In the genomic region with DNA sequence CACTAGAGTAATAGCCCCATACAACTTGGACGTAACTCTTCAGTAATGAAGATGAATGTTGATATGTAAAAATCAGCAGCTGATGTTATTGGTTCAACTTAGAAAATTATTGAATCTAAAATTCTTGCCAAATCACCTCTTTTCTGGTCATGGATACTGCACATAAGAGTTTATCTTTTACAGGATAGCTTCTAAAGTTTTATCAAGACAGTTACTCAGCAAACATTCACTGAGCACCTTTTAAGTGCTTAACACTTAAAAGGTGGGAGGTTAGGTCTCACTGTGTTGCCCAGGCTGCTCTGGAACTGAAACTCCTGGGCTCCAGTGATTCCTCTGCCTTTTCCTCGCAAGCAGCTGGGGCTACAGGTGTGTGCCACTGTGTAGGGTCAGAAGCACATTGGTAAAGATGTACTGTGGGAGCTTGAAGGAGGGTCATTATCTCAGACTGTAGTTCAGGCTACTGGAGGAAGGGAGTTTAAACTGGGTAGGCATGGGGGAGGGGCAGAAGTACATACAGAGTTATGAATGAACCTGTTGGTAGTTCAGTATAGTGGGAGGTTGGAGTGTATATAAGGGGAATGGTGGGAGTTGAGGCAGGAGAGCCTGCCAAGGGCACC, we compare ENCODE assay signal across 1 cellular context.
TF ChIP-seq lines count a peak whose summit lies in the region.

No MANE protein-coding gene starts in this region.

TF ChIP-seq in K562, 482 proteins besides CTCF, POLR2A, EP300 and RAD21 (continued from another document and continues in another):
- TF ChIP-seq, protein P1, sequence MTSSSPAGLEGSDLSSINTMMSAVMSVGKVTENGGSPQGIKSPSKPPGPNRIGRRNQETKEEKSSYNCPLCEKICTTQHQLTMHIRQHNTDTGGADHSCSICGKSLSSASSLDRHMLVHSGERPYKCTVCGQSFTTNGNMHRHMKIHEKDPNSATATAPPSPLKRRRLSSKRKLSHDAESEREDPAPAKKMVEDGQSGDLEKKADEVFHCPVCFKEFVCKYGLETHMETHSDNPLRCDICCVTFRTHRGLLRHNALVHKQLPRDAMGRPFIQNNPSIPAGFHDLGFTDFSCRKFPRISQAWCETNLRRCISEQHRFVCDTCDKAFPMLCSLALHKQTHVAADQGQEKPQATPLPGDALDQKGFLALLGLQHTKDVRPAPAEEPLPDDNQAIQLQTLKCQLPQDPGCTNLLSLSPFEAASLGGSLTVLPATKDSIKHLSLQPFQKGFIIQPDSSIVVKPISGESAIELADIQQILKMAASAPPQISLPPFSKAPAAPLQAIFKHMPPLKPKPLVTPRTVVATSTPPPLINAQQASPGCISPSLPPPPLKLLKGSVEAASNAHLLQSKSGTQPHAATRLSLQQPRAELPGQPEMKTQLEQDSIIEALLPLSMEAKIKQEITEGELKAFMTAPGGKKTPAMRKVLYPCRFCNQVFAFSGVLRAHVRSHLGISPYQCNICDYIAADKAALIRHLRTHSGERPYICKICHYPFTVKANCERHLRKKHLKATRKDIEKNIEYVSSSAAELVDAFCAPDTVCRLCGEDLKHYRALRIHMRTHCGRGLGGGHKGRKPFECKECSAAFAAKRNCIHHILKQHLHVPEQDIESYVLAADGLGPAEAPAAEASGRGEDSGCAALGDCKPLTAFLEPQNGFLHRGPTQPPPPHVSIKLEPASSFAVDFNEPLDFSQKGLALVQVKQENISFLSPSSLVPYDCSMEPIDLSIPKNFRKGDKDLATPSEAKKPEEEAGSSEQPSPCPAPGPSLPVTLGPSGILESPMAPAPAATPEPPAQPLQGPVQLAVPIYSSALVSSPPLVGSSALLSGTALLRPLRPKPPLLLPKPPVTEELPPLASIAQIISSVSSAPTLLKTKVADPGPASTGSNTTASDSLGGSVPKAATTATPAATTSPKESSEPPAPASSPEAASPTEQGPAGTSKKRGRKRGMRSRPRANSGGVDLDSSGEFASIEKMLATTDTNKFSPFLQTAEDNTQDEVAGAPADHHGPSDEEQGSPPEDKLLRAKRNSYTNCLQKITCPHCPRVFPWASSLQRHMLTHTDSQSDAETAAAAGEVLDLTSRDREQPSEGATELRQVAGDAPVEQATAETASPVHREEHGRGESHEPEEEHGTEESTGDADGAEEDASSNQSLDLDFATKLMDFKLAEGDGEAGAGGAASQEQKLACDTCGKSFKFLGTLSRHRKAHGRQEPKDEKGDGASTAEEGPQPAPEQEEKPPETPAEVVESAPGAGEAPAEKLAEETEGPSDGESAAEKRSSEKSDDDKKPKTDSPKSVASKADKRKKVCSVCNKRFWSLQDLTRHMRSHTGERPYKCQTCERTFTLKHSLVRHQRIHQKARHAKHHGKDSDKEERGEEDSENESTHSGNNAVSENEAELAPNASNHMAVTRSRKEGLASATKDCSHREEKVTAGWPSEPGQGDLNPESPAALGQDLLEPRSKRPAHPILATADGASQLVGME (CRISPR knock-in tag; IDR thresholded peaks at IDR 0.05) = no peak
- TF ChIP-seq, protein P2, sequence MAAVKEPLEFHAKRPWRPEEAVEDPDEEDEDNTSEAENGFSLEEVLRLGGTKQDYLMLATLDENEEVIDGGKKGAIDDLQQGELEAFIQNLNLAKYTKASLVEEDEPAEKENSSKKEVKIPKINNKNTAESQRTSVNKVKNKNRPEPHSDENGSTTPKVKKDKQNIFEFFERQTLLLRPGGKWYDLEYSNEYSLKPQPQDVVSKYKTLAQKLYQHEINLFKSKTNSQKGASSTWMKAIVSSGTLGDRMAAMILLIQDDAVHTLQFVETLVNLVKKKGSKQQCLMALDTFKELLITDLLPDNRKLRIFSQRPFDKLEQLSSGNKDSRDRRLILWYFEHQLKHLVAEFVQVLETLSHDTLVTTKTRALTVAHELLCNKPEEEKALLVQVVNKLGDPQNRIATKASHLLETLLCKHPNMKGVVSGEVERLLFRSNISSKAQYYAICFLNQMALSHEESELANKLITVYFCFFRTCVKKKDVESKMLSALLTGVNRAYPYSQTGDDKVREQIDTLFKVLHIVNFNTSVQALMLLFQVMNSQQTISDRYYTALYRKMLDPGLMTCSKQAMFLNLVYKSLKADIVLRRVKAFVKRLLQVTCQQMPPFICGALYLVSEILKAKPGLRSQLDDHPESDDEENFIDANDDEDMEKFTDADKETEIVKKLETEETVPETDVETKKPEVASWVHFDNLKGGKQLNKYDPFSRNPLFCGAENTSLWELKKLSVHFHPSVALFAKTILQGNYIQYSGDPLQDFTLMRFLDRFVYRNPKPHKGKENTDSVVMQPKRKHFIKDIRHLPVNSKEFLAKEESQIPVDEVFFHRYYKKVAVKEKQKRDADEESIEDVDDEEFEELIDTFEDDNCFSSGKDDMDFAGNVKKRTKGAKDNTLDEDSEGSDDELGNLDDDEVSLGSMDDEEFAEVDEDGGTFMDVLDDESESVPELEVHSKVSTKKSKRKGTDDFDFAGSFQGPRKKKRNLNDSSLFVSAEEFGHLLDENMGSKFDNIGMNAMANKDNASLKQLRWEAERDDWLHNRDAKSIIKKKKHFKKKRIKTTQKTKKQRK (IDR thresholded peaks at IDR 0.05; ENCODE audit: borderline replicate concordance, low read depth, low read length) = no peak
- TF ChIP-seq HMG20B (CRISPR knock-in tag; IDR thresholded peaks at IDR 0.05) = no peak
- TF ChIP-seq BCOR (IDR thresholded peaks at IDR 0.05) = peak; percentile 48; the same call in 1 of the 2 replicates
- no peak for TF ChIP-seq ZBTB7A (IDR thresholded peaks at IDR 0.05; ENCODE audit: borderline replicate concordance, control insufficient read depth, low read depth, low read length)
- TF ChIP-seq, protein P3, sequence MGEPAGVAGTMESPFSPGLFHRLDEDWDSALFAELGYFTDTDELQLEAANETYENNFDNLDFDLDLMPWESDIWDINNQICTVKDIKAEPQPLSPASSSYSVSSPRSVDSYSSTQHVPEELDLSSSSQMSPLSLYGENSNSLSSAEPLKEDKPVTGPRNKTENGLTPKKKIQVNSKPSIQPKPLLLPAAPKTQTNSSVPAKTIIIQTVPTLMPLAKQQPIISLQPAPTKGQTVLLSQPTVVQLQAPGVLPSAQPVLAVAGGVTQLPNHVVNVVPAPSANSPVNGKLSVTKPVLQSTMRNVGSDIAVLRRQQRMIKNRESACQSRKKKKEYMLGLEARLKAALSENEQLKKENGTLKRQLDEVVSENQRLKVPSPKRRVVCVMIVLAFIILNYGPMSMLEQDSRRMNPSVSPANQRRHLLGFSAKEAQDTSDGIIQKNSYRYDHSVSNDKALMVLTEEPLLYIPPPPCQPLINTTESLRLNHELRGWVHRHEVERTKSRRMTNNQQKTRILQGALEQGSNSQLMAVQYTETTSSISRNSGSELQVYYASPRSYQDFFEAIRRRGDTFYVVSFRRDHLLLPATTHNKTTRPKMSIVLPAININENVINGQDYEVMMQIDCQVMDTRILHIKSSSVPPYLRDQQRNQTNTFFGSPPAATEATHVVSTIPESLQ (CRISPR knock-in tag; IDR thresholded peaks at IDR 0.05) = no peak
- 0 out of 4 replicates have a peak, but pooled peaks of 1 of the 2 experiments have one; percentile 43 for TF ChIP-seq MAZ (CRISPR knock-in tag; conservative IDR thresholded peaks at IDR 0.05 in 1 of 2, IDR thresholded peaks at IDR 0.05 in 1 of 2)
- TF ChIP-seq MEIS2 (IDR thresholded peaks at IDR 0.05; ENCODE audit: partially characterized antibody) = no peak
- TF ChIP-seq, protein P4, sequence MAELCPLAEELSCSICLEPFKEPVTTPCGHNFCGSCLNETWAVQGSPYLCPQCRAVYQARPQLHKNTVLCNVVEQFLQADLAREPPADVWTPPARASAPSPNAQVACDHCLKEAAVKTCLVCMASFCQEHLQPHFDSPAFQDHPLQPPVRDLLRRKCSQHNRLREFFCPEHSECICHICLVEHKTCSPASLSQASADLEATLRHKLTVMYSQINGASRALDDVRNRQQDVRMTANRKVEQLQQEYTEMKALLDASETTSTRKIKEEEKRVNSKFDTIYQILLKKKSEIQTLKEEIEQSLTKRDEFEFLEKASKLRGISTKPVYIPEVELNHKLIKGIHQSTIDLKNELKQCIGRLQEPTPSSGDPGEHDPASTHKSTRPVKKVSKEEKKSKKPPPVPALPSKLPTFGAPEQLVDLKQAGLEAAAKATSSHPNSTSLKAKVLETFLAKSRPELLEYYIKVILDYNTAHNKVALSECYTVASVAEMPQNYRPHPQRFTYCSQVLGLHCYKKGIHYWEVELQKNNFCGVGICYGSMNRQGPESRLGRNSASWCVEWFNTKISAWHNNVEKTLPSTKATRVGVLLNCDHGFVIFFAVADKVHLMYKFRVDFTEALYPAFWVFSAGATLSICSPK (IDR thresholded peaks at IDR 0.05; ENCODE audit: borderline replicate concordance) = no peak
- no peak for TF ChIP-seq RFX1 (IDR thresholded peaks at IDR 0.05)
- peak; percentile 29 for TF ChIP-seq SMARCA4 (IDR thresholded peaks at IDR 0.05)
- no peak for TF ChIP-seq ZNF197 (CRISPR knock-in tag; IDR thresholded peaks at IDR 0.05; ENCODE audit: low read depth)
- TF ChIP-seq PHF20 (IDR thresholded peaks at IDR 0.05; ENCODE audit: partially characterized antibody) = no peak
- TF ChIP-seq STAT5A (IDR thresholded peaks at IDR 0.05; ENCODE audit: borderline replicate concordance, low read length) = no peak
- no peak for TF ChIP-seq ZBTB17 (CRISPR knock-in tag; IDR thresholded peaks at IDR 0.05)
- no peak for TF ChIP-seq ADNP (tag; IDR thresholded peaks at IDR 0.05)
- peak; percentile 55; the same call in 1 of the 2 replicates for TF ChIP-seq LEF1 (IDR thresholded peaks at IDR 0.05)
- TF ChIP-seq ZNF699 (CRISPR knock-in tag; IDR thresholded peaks at IDR 0.05; ENCODE audit: insufficient replicate concordance) = no peak
- no peak for TF ChIP-seq ZNF717 (CRISPR knock-in tag; IDR thresholded peaks at IDR 0.05)
- TF ChIP-seq, protein P5, sequence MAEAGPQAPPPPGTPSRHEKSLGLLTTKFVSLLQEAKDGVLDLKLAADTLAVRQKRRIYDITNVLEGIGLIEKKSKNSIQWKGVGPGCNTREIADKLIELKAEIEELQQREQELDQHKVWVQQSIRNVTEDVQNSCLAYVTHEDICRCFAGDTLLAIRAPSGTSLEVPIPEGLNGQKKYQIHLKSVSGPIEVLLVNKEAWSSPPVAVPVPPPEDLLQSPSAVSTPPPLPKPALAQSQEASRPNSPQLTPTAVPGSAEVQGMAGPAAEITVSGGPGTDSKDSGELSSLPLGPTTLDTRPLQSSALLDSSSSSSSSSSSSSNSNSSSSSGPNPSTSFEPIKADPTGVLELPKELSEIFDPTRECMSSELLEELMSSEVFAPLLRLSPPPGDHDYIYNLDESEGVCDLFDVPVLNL (CRISPR knock-in tag; IDR thresholded peaks at IDR 0.05; ENCODE audit: low read depth) = no peak
- no peak for TF ChIP-seq ZC3H8 (IDR thresholded peaks at IDR 0.05)
- TF ChIP-seq, protein P6, sequence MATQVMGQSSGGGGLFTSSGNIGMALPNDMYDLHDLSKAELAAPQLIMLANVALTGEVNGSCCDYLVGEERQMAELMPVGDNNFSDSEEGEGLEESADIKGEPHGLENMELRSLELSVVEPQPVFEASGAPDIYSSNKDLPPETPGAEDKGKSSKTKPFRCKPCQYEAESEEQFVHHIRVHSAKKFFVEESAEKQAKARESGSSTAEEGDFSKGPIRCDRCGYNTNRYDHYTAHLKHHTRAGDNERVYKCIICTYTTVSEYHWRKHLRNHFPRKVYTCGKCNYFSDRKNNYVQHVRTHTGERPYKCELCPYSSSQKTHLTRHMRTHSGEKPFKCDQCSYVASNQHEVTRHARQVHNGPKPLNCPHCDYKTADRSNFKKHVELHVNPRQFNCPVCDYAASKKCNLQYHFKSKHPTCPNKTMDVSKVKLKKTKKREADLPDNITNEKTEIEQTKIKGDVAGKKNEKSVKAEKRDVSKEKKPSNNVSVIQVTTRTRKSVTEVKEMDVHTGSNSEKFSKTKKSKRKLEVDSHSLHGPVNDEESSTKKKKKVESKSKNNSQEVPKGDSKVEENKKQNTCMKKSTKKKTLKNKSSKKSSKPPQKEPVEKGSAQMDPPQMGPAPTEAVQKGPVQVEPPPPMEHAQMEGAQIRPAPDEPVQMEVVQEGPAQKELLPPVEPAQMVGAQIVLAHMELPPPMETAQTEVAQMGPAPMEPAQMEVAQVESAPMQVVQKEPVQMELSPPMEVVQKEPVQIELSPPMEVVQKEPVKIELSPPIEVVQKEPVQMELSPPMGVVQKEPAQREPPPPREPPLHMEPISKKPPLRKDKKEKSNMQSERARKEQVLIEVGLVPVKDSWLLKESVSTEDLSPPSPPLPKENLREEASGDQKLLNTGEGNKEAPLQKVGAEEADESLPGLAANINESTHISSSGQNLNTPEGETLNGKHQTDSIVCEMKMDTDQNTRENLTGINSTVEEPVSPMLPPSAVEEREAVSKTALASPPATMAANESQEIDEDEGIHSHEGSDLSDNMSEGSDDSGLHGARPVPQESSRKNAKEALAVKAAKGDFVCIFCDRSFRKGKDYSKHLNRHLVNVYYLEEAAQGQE (CRISPR knock-in tag; IDR thresholded peaks at IDR 0.05; ENCODE audit: low read depth) = no peak
- no peak for TF ChIP-seq TEAD1 (CRISPR knock-in tag; IDR thresholded peaks at IDR 0.05)
- no peak for TF ChIP-seq FUS (optimal IDR thresholded peaks at IDR 0.05; ENCODE audit: low read depth, low read length)
- TF ChIP-seq KLF10 (CRISPR knock-in tag; IDR thresholded peaks at IDR 0.05) = no peak
- no peak for TF ChIP-seq ATF7 (IDR thresholded peaks at IDR 0.05)
- no peak for TF ChIP-seq NELFE (IDR thresholded peaks at IDR 0.05; ENCODE audit: insufficient read depth, insufficient read length)
- TF ChIP-seq XRCC3 (IDR thresholded peaks at IDR 0.05) = no peak
- peak in 1 of 2 experiments; percentile 62; a peak in 2 of 4 replicates for TF ChIP-seq RCOR1 (IDR thresholded peaks at IDR 0.05; ENCODE audit: borderline replicate concordance in 1 of 2, low read depth in 2 of 2, low read length in 2 of 2)
- TF ChIP-seq, protein P7, sequence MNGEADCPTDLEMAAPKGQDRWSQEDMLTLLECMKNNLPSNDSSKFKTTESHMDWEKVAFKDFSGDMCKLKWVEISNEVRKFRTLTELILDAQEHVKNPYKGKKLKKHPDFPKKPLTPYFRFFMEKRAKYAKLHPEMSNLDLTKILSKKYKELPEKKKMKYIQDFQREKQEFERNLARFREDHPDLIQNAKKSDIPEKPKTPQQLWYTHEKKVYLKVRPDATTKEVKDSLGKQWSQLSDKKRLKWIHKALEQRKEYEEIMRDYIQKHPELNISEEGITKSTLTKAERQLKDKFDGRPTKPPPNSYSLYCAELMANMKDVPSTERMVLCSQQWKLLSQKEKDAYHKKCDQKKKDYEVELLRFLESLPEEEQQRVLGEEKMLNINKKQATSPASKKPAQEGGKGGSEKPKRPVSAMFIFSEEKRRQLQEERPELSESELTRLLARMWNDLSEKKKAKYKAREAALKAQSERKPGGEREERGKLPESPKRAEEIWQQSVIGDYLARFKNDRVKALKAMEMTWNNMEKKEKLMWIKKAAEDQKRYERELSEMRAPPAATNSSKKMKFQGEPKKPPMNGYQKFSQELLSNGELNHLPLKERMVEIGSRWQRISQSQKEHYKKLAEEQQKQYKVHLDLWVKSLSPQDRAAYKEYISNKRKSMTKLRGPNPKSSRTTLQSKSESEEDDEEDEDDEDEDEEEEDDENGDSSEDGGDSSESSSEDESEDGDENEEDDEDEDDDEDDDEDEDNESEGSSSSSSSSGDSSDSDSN (IDR thresholded peaks at IDR 0.05; ENCODE audit: borderline replicate concordance in 1 of 2, low read depth in 2 of 2, low read length in 2 of 2) = 0 out of 4 replicates have a peak, but pooled peaks of 1 of the 2 experiments have one; percentile 32
- no peak for TF ChIP-seq ZFP36 (IDR thresholded peaks at IDR 0.05; ENCODE audit: low read depth, low read length, partially characterized antibody)
- TF ChIP-seq, protein P8, sequence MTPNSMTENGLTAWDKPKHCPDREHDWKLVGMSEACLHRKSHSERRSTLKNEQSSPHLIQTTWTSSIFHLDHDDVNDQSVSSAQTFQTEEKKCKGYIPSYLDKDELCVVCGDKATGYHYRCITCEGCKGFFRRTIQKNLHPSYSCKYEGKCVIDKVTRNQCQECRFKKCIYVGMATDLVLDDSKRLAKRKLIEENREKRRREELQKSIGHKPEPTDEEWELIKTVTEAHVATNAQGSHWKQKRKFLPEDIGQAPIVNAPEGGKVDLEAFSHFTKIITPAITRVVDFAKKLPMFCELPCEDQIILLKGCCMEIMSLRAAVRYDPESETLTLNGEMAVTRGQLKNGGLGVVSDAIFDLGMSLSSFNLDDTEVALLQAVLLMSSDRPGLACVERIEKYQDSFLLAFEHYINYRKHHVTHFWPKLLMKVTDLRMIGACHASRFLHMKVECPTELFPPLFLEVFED (CRISPR knock-in tag; conservative IDR thresholded peaks at IDR 0.05) = 0 out of 2 replicates have a peak, but pooled peaks have one; percentile 19
- peak; percentile 70 for TF ChIP-seq DPF2 (IDR thresholded peaks at IDR 0.05)
